In genomic region chr3:96931491-96931890, GRCh38 we compare ENCODE assay signal across 14 cellular contexts.
A peak's percentile ranks its signal among the peaks of the same experiment; 100 is the strongest.
DNase-seq lines count a peak whose midpoint lies in the region; ATAC-seq and TF ChIP-seq lines count a peak whose summit lies in the region.
"Had no signal": no experiment of that assay in that cellular context is flagged by ENCODE, and none has a peak within 500 bp of the region (broad histone marks: within the 10 kb centered on the region; RNA-seq: fewer than 3 reads in every experiment).

No MANE protein-coding gene starts in this region.

- no peaks in the 10 kb centered on the region for H3K27me3 ChIP-seq in BE2C

- no peaks in the 10 kb centered on the region; the same call in 1 of the 2 replicates for H3K9me3 ChIP-seq in BE2C
- H3K9me3 ChIP-seq: HAP-1 had no signal

- no peak overlapping the region for H3K4me3 ChIP-seq in BE2C (ENCODE audit: low read depth, low read length)
- H3K4me3 ChIP-seq: HAP-1 had no signal

- DNase-seq in BE2C (peak; percentile 51), DMS 273 (lab: John Stamatoyannopoulos, UW; ENCODE audit: unreplicated experiment) (peak; percentile 72), NCI-H524 treated with DMSO at 0.1 percent for 48 hours (lab: John Stamatoyannopoulos, UW) (peak; percentile 75), islet precursor cell (peak; percentile 56), DMS79 (lab: John Stamatoyannopoulos, UW) (no peak), SIG-M5 (lab: John Stamatoyannopoulos, UW) (no peak), GOT3 (lab: John Stamatoyannopoulos, UW) (no peak)
- DNase-seq: ACHN; CD4-positive, alpha-beta T cell; NCI-H146; SHP77 had no signal

- H3K4me1 ChIP-seq in BE2C = peaks cover 4% of the 10 kb centered on the region; the same call in 1 of the 2 replicates
- H3K4me1 ChIP-seq: HAP-1 had no signal

- H3K36me3 ChIP-seq in BE2C = no peaks in the 10 kb centered on the region
- H3K36me3 ChIP-seq: HAP-1 had no signal

- no peak for TF ChIP-seq CTCF in BE2C (IDR thresholded peaks at IDR 0.05; ENCODE audit: low read depth, low read length)

- ATAC-seq in HG03175 (IDR thresholded peaks at IDR 0.05; ENCODE audit: unreplicated experiment) = no peak
- ATAC-seq: Panc1 had no signal

Comparison
In these comparisons a context has a peak if more than half of its experiments do, and no peak if none do; other contexts are left out.
1. DNase-seq: peak in BE2C (single experiment), DMS 273 (single experiment), NCI-H524 treated with DMSO at 0.1 percent for 48 hours (single experiment) and islet precursor cell (single experiment); none in DMS79 (single experiment), SIG-M5 (single experiment) and GOT3 (single experiment).